21 cellular contexts compared by ENCODE assay signal in the genomic region with DNA sequence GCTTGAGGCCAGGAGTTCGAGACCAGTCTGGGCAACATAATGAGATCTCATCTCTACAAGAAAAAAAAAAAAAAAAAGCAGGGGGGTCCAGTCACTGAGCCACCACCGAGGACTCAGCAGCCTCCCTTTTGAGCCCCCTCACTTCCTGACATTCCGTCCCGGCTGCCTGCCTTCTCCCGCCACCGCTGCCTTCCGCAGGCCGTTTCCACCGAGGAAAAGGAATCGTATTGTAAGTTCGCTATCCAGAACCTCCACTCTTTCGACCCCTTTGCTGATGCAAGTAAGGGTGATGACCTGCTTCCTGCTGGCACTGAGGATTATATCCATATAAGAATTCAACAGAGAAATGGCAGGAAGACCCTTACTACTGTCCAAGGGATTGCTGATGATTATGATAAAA. TPM values are rescaled to one million over a fixed set of nuclear protein-coding genes. Genes with fewer than 3 reads are reported as not detected.
A peak's percentile ranks its signal among the peaks of the same experiment; 100 is the strongest.
DNase-seq lines count a peak whose midpoint lies in the region; ATAC-seq, FAIRE-seq and TF ChIP-seq lines count a peak whose summit lies in the region.
"Had no signal": no experiment of that assay in that cellular context is flagged by ENCODE, and none has a peak within 500 bp of the region (broad histone marks: within the 10 kb centered on the region; RNA-seq: fewer than 3 reads in every experiment).

No MANE protein-coding gene starts in this region.

- no peak for DNase-seq in K562 (ENCODE audit: extremely low read depth in 1 of 4, low spot score in 3 of 4)
- DNase-seq in nephron progenitor cell = no peak
- DNase-seq in smooth muscle cell (lab: John Stamatoyannopoulos, UW; ENCODE audit: unreplicated experiment) = no peak
- DNase-seq in activated naive CD4-positive, alpha-beta T cell treated with Interleukin-2 at 50 U/mL for 16 hours = no peak
- no peak for DNase-seq in NCI-H2227 treated with DMSO at 0.1 percent for 48 hours (lab: John Stamatoyannopoulos, UW)
- DNase-seq: 8988T; ACHN; BE2C; C1 segment of cervical spinal cord; Caco-2; Calu3; CD4-positive, alpha-beta memory T cell; CD4-positive, CD25-positive, alpha-beta regulatory T cell; DMS79 treated with DMSO at 0.1 percent for 48 hours had no signal

- H3F3A ChIP-seq in smooth muscle cell (ENCODE audit: low read depth) = no peaks in the 10 kb centered on the region

- no peak for FAIRE-seq in K562 (lab: Jason Lieb, UNC)
- FAIRE-seq: A204.1, D721Med, G401.6, GM12891 had no signal

- no peak for ATAC-seq in K562
- no peak for ATAC-seq in GM19023 (IDR thresholded peaks at IDR 0.05; ENCODE audit: unreplicated experiment)

- H3K79me2 ChIP-seq in K562 (ENCODE audit: control insufficient read depth, insufficient read depth, low read length) = no peaks in the 10 kb centered on the region
- no peaks in the 10 kb centered on the region for H3K79me2 ChIP-seq in smooth muscle cell (ENCODE audit: low read depth)

- TF ChIP-seq CTCF in K562 (IDR thresholded peaks at IDR 0.05 in 2 of 3, conservative IDR thresholded peaks at IDR 0.05 in 1 of 3; ENCODE audit: insufficient read depth in 2 of 3, low read depth in 1 of 3, low read length in 3 of 3) (no peak), nephron progenitor cell (IDR thresholded peaks at IDR 0.05) (no peak), smooth muscle cell (IDR thresholded peaks at IDR 0.05; ENCODE audit: borderline replicate concordance, insufficient read depth, poor library complexity, severe bottlenecking) (no peak)

- H3K27ac Mint-ChIP-seq in nephron progenitor cell = peak overlapping the region; percentile 80
- H3K27ac Mint-ChIP-seq: CD14-positive monocyte; CD4-positive, alpha-beta memory T cell had no signal

- peaks cover 34% of the 10 kb centered on the region for H3K4me1 Mint-ChIP-seq in nephron progenitor cell
- H3K4me1 Mint-ChIP-seq: CD4-positive, CD25-positive, alpha-beta regulatory T cell had no signal

- H3K27ac ChIP-seq in K562 (ENCODE audit: extremely low read depth, low read depth, low read length) = no peak overlapping the region
- H3K27ac ChIP-seq in smooth muscle cell (ENCODE audit: low read depth) = no peak overlapping the region
- H3K27ac ChIP-seq: BLaER1 had no signal

- H3K9me3 ChIP-seq in K562 (replicated peaks; ENCODE audit: control insufficient read depth, insufficient read depth, low read depth, low read length) (no peaks in the 10 kb centered on the region), smooth muscle cell (replicated peaks; ENCODE audit: low read depth) (no peaks in the 10 kb centered on the region)
- H3K9me3 ChIP-seq: BE2C, BLaER1, Caco-2 had no signal

- peaks cover 46 to 73% of the 10 kb centered on the region in 2 experiments for H3K4me1 ChIP-seq in K562 (replicated peaks in 1 of 2; ENCODE audit: control insufficient read depth in 2 of 2, insufficient read depth in 2 of 2, low read length in 2 of 2)
- peaks cover 5% of the 10 kb centered on the region for H3K4me1 ChIP-seq in smooth muscle cell (ENCODE audit: low read depth)
- H3K4me1 ChIP-seq: BE2C had no signal

- H3K9me3 Mint-ChIP-seq in nephron progenitor cell = no peaks in the 10 kb centered on the region
- H3K9me3 Mint-ChIP-seq: CD4-positive, alpha-beta memory T cell had no signal

- no peak for TF ChIP-seq EP300 in K562 (IDR thresholded peaks at IDR 0.05; ENCODE audit: low read length)

- in situ Hi-C loops in K562 (cut with MboI) = no loop called here

- TF ChIP-seq POLR2A in K562 (conservative IDR thresholded peaks at IDR 0.05) = no peak

- peak overlapping the region; percentile 86 for H2AFZ ChIP-seq in K562 (ENCODE audit: low read depth, low read length)
- no peak overlapping the region for H2AFZ ChIP-seq in smooth muscle cell (ENCODE audit: low read depth)

- CTCF ChIA-PET in K562 (lab: Yijun Ruan, JAX; ENCODE audit: low intra/inter-chr PET ratio) = no interaction called here

- no peaks in the 10 kb centered on the region for H3K36me3 Mint-ChIP-seq in nephron progenitor cell (ENCODE audit: low read depth)
- H3K36me3 Mint-ChIP-seq: CD14-positive monocyte; CD4-positive, alpha-beta memory T cell; CD4-positive, CD25-positive, alpha-beta regulatory T cell had no signal

- no peaks in the 10 kb centered on the region for H3K27me3 ChIP-seq in K562 (ENCODE audit: control insufficient read depth in 2 of 2, insufficient read depth in 2 of 2, low read length in 2 of 2)
- no peaks in the 10 kb centered on the region for H3K27me3 ChIP-seq in smooth muscle cell (ENCODE audit: low read depth)
- H3K27me3 ChIP-seq: BLaER1 had no signal

- 91% methylated on average over 12 of the region's 12 CpGs for WGBS in K562 (ENCODE audit: insufficient coverage, low coverage, missing lambda C conversion rate)
- 89% methylated on average over 12 of the region's 12 CpGs for WGBS in smooth muscle cell (ENCODE audit: low lambda C conversion rate)

- no peak overlapping the region for H3K4me3 Mint-ChIP-seq in nephron progenitor cell
- H3K4me3 Mint-ChIP-seq: CD4-positive, alpha-beta memory T cell; CD4-positive, CD25-positive, alpha-beta regulatory T cell had no signal

- H3K27me3 Mint-ChIP-seq in nephron progenitor cell (ENCODE audit: low read depth, poor library complexity) = peaks cover 2% of the 10 kb centered on the region

- POLR2A ChIA-PET in K562 (lab: Yijun Ruan, JAX) = interaction anchor here (0.9 to 2.0 kb wide), 6 partner anchors 11 to 46 kb away, joined by 3 to 5 read pairs (median 4); no protein-coding TSS in a partner anchor

- TF ChIP-seq RAD21 in K562 (CRISPR knock-in tag; conservative IDR thresholded peaks at IDR 0.05 in 1 of 2, IDR thresholded peaks at IDR 0.05 in 1 of 2) = no peak

- intact Hi-C loops in K562 (cut with micrococcal nuclease) = no loop called here

- H3K4me3 ChIP-seq in K562 = no peak overlapping the region
- H3K4me3 ChIP-seq in smooth muscle cell = no peak overlapping the region
- H3K4me3 ChIP-seq: BLaER1 had no signal

- H3K36me3 ChIP-seq in K562 (ENCODE audit: control insufficient read depth, insufficient read depth, low read length) (no peaks in the 10 kb centered on the region), smooth muscle cell (ENCODE audit: low read depth) (no peaks in the 10 kb centered on the region)
- H3K36me3 ChIP-seq: BE2C, BLaER1 had no signal

- no TSS peak for BruUV-seq in K562 (replicated peaks; lab: Mats Ljungman, UMichigan)

- H3K9ac ChIP-seq in K562 (ENCODE audit: insufficient read depth in 1 of 2, low read depth in 2 of 2, low read length in 2 of 2) (peak overlapping the region in 1 of 2 experiments; percentile 53; a peak in 1 of 4 replicates), smooth muscle cell (ENCODE audit: low read depth) (no peak overlapping the region)
- H3K9ac ChIP-seq: BLaER1 had no signal

- no peaks in the 10 kb centered on the region for H3K9me1 ChIP-seq in K562 (ENCODE audit: control insufficient read depth, insufficient read depth, low read length)

- no peak overlapping the region for H3K4me2 ChIP-seq in K562 (ENCODE audit: insufficient read depth, low read length)
- peak overlapping the region; percentile 48 for H3K4me2 ChIP-seq in smooth muscle cell

- H4K20me1 ChIP-seq in K562 (replicated peaks; ENCODE audit: control insufficient read depth, insufficient read depth, low read length) (no peaks in the 10 kb centered on the region), smooth muscle cell (ENCODE audit: low read depth) (no peaks in the 10 kb centered on the region)
- H4K20me1 ChIP-seq: BLaER1 had no signal

TF ChIP-seq in K562, 482 proteins besides CTCF, POLR2A, EP300 and RAD21 (continues in another document):
- TF ChIP-seq, protein P1, sequence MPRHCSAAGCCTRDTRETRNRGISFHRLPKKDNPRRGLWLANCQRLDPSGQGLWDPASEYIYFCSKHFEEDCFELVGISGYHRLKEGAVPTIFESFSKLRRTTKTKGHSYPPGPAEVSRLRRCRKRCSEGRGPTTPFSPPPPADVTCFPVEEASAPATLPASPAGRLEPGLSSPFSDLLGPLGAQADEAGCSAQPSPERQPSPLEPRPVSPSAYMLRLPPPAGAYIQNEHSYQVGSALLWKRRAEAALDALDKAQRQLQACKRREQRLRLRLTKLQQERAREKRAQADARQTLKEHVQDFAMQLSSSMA (CRISPR knock-in tag; IDR thresholded peaks at IDR 0.05) = no peak
- no peak for TF ChIP-seq GTF2F1 (IDR thresholded peaks at IDR 0.05; ENCODE audit: low read depth, low read length)
- no peak for TF ChIP-seq SMARCE1 (IDR thresholded peaks at IDR 0.05)

RNA-seq across cellular contexts. Expression of a gene that starts 55.8 kb away (rescaled TPM):
- 353 and 537 TPM in 2 replicates for total RNA-seq in K562 (2011; cell fraction: chromatin; rRNA removed; ENCODE audit: low replicate concordance)
- 306 and 377 TPM in 2 replicates for total RNA-seq in K562 (2011; cell fraction: nucleolus; rRNA removed)
- total RNA-seq in K562 (2011; cell fraction: nucleoplasm; rRNA removed) = 320 and 329 TPM in 2 replicates
- 1,168 and 1,338 TPM in 2 replicates for total RNA-seq in K562 (2014; rRNA removed)
- 978 and 1,172 TPM in 2 replicates for total RNA-seq in K562 (2014; rRNA removed; fragmentation: Illumina TruSeq; extraction: Trizol)
- total RNA-seq in K562 (2015; rRNA removed; fragmentation: Illumina TruSeq; extraction: Trizol) = 1,097 and 1,128 TPM in 2 replicates
- 1,495 and 1,708 TPM in 2 replicates for total RNA-seq in K562 (2021)
- 1,124 and 1,949 TPM in 2 replicates for polyA plus RNA-seq in K562 (2011; rRNA removed)
- 1,419 and 1,471 TPM in 2 replicates for polyA plus RNA-seq in K562 (2011; cell fraction: cytosol; rRNA removed)
- 1,593 and 1,917 TPM in 2 replicates for polyA plus RNA-seq in K562 (2011; cell fraction: nucleus; rRNA removed)
- polyA plus RNA-seq in K562 (2012) = 978 and 1,541 TPM in 2 replicates
- 1,620 and 1,897 TPM in 2 replicates for polyA plus RNA-seq in K562 (2014; fragmentation: Illumina TruSeq; extraction: Trizol)
- polyA plus RNA-seq in K562 (2014; fragmentation: Nextera tagmentation; extraction: Ambion mirVana) = 1,000 to 10,000 TPM; 3,526 to 4,222 TPM
- polyA plus RNA-seq in K562 (2014; rRNA removed) = 1,054 and 1,088 TPM in 2 replicates
- polyA minus RNA-seq in K562 (2011; rRNA and poly(A)+ RNA removed) = 1,787 and 2,204 TPM in 2 replicates
- 1,505 and 2,135 TPM in 2 replicates for polyA minus RNA-seq in K562 (2011; cell fraction: cytosol; rRNA and poly(A)+ RNA removed)
- polyA minus RNA-seq in K562 (2011; cell fraction: nucleus; rRNA and poly(A)+ RNA removed) = 254 and 603 TPM in 2 replicates
- 108 and 133 TPM in 2 replicates for total RNA-seq in smooth muscle cell
- polyA plus RNA-seq in smooth muscle cell = 104 and 127 TPM in 2 replicates
